ENCODE assay signal across 24 cellular contexts in genomic region chr11:68651208-68651984, GRCh38. TPM values are rescaled to one million over a fixed set of nuclear protein-coding genes. Genes with fewer than 3 reads are reported as not detected.
DNase-seq lines count a peak whose midpoint lies in the region; FAIRE-seq and TF ChIP-seq lines count a peak whose summit lies in the region.
"Had no signal": no experiment of that assay in that cellular context is flagged by ENCODE, and none has a peak within 500 bp of the region (broad histone marks: within the 10 kb centered on the region; RNA-seq: fewer than 3 reads in every experiment).

No MANE protein-coding gene starts in this region.

- H3K27ac ChIP-seq in BLaER1 (no peak overlapping the region), kidney (ENCODE audit: low read depth in 2 of 2, low read length in 2 of 2) (no peak overlapping the region)
- H3K27ac ChIP-seq: PC-9, sigmoid colon, thoracic aorta had no signal

- H3K4me3 ChIP-seq in BLaER1, result no peak overlapping the region
- H3K4me3 ChIP-seq in NB4 (ENCODE audit: low read depth, low read length), result no peak overlapping the region
- H3K4me3 ChIP-seq in choroid plexus epithelial cell (ENCODE audit: low read depth, low read length), result no peak overlapping the region
- H3K4me3 ChIP-seq in kidney (ENCODE audit: low read length in 2 of 2), result no peak overlapping the region
- H3K4me3 ChIP-seq: GM12878, lung, PC-9, sigmoid colon, thoracic aorta had no signal

- H3K9ac ChIP-seq in BLaER1 (no peak overlapping the region), kidney (ENCODE audit: low read length in 2 of 2) (no peak overlapping the region)

- H4K20me1 ChIP-seq in BLaER1, result no peaks in the 10 kb centered on the region

- TF ChIP-seq POLR2A in NB4 (IDR thresholded peaks at IDR 0.05; ENCODE audit: extremely low read depth, insufficient read length), result no peak

- no peak for TF ChIP-seq CTCF in NB4 (IDR thresholded peaks at IDR 0.05; ENCODE audit: low read depth, low read length)
- TF ChIP-seq CTCF in choroid plexus epithelial cell (conservative IDR thresholded peaks at IDR 0.05; ENCODE audit: low read depth, low read length), result no peak
- TF ChIP-seq CTCF in kidney (IDR thresholded peaks at IDR 0.05; ENCODE audit: borderline replicate concordance, extremely low read depth, insufficient read depth), result no peak
- no peak for TF ChIP-seq CTCF in GM20000 (IDR thresholded peaks at IDR 0.05; ENCODE audit: extremely low read depth, missing control alignments)

- no peak for FAIRE-seq in kidney (lab: Jason Lieb, UNC)
- FAIRE-seq: GM12878 had no signal

- DNase-seq in NB4 (ENCODE audit: low read depth) (peak; percentile 66), choroid plexus epithelial cell (ENCODE audit: low read depth) (peak; percentile 17), kidney (peak; percentile 49), NCI-H510A (lab: John Stamatoyannopoulos, UW) (no peak), SW 1271 (lab: John Stamatoyannopoulos, UW) (no peak), GM20000 (ENCODE audit: low spot score) (no peak)
- DNase-seq in stimulated activated CD4-positive, alpha-beta T cell treated with anti-CD3 and anti-CD28 coated beads, Interleukin-4, amount 100 ng/mL, for 4 hours, result no peak
- DNase-seq: ACHN; activated B cell treated with CpG ODN at 0.5 μM for 24 hours; activated CD4-positive, alpha-beta memory T cell treated with anti-CD3 and anti-CD28 coated beads, Interleukin-2, amount 10 ng/mL, durations not matched to agents 7 days and 5 days; activated naive CD4-positive, alpha-beta T cell treated with anti-CD3 and anti-CD28 coated beads for 36 hours; CD4-positive, CD25-positive, alpha-beta regulatory T cell; DMS 273 treated with DMSO at 0.1 percent for 48 hours; effector CD4-positive, alpha-beta T cell; NCI-H1694 treated with DMSO at 0.1 percent for 48 hours; NCI-H82; PC-9; sigmoid colon; stimulated activated naive B cell treated with anti-CD40 and anti-IgM and Interleukin-4, amounts not matched to agents 10 μg/mL and 1 μg/mL and 100 μg/mL, for 72 hours had no signal

- H3K9me3 ChIP-seq in BLaER1 (peaks cover 32% of the 10 kb centered on the region), kidney (ENCODE audit: control insufficient read depth in 1 of 2, low read length in 2 of 2) (peaks cover 3 to 10% of the 10 kb centered on the region in 2 donors)

- H3K27me3 ChIP-seq in BLaER1, result no peaks in the 10 kb centered on the region

- H3K36me3 ChIP-seq in BLaER1 (no peaks in the 10 kb centered on the region), kidney (ENCODE audit: control insufficient read depth in 1 of 2, insufficient read depth in 2 of 2, low read length in 2 of 2) (no peaks in the 10 kb centered on the region)
- H3K36me3 ChIP-seq: sigmoid colon, thoracic aorta had no signal

- intact Hi-C loops in kidney (cut with DNase I), result no loop called here

- peak overlapping the region; percentile 60 for H3K4me2 ChIP-seq in BLaER1
- H3K4me2 ChIP-seq: PC-9 had no signal

- peaks cover 17% of the 10 kb centered on the region for H3K4me1 ChIP-seq in BLaER1
- H3K4me1 ChIP-seq in kidney (ENCODE audit: control insufficient read depth in 1 of 2, insufficient read depth in 1 of 2, low read depth in 1 of 2, low read length in 2 of 2), result no peaks in the 10 kb centered on the region
- H3K4me1 ChIP-seq: sigmoid colon had no signal

RNA-seq across cellular contexts. Expression of gene GAL, which starts 32.9 kb away (rescaled TPM):
- 0.31 TPM for total RNA-seq in kidney
- not detected for polyA plus RNA-seq in kidney (ENCODE audit: insufficient read depth, low read depth, low replicate concordance)
- total RNA-seq: activated B cell treated with CpG ODN at 0.5 μM for 24 hours; activated CD4-positive, alpha-beta memory T cell treated with anti-CD3 and anti-CD28 coated beads, Interleukin-2, amount 10 ng/mL, durations not matched to agents 7 days and 5 days; CD4-positive, CD25-positive, alpha-beta regulatory T cell; GM12878; H4; thoracic aorta had no signal
- polyA plus RNA-seq: CD4-positive, CD25-positive, alpha-beta regulatory T cell had no signal

Comparison
In these comparisons a context has a peak if more than half of its experiments do, and no peak if none do; other contexts are left out.
1. DNase-seq: peak in NB4 (single experiment), choroid plexus epithelial cell (single experiment) and kidney (single experiment); none in stimulated activated CD4-positive, alpha-beta T cell treated with anti-CD3 and anti-CD28 coated beads, Interleukin-4, amount 100 ng/mL, for 4 hours (0 of 2), NCI-H510A (single experiment), SW 1271 (0 of 2) and GM20000 (single experiment).